ENCODE assay signal across 22 cellular contexts in the genomic region with DNA sequence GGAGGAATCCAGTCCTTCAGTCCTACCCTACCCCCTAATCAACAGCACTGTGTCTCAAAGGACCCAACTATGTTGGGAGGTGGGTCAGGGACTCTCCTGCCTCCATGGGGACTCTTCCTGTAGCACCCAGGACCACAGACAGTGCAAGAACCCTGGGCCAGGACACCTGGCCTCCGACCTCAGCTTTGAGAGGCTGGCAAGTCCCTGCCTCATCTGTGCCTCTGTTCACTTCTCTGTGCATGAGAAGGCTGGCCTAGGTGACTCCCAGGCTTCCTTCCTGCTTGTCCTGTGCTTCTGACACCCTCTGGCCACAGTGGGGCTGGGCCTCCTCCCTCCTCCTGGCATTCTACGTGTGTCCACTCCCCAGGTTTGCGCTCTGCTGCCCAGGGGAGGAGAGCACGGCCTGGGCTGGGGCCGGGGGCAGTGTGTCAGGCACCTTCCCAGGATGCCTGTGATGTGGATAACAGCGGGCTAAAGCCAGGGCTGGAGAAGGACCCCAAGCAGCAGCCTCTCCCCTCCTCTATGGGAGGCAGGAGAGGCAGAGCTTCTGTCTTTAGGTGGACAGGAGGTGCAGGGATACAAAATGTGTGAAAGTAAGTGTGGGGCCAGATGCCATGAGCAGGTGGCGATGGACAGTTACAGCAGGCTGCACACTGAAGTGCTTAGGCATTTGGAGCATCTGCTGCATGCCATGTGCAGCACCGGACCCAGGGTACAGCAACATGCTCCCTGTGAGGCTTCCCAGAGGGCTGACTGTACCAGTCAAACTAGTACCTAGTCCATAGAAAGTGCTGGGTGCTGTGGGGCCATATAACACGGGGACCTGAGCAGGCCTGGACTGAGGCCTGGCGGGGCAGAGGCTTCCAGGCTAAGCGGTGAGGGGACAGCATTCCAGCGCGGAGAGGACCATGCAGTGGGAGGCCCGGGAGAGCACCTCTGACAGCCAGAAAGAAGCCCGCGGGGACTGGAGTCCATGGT. TPM values are rescaled to one million over a fixed set of nuclear protein-coding genes. Genes with fewer than 3 reads are reported as not detected.
DNase-seq lines count a peak whose midpoint lies in the region; ATAC-seq lines count a peak whose summit lies in the region.
"Had no signal": no experiment of that assay in that cellular context is flagged by ENCODE, and none has a peak within 500 bp of the region (broad histone marks: within the 10 kb centered on the region; RNA-seq: fewer than 3 reads in every experiment).

No MANE protein-coding gene starts in this region.

- H3K27ac ChIP-seq in trophoblast cell (ENCODE audit: low read depth, low read length), result no peak overlapping the region
- H3K27ac ChIP-seq: 22Rv1, body of pancreas, coronary artery, SK-N-MC, upper lobe of left lung had no signal

- no peak overlapping the region for H2BK5ac ChIP-seq in trophoblast cell (ENCODE audit: low read depth, low read length, poor library complexity)

- no peak overlapping the region for H3K23ac ChIP-seq in trophoblast cell (ENCODE audit: low read length)

- DNase-seq in SHP77 (lab: John Stamatoyannopoulos, UW), result peak; percentile 20 to 48
- DNase-seq in SHP77 treated with DMSO at 0.1 percent for 48 hours (lab: John Stamatoyannopoulos, UW), result no peak
- peak; percentile 65 for DNase-seq in NCI-H1694 treated with DMSO at 0.1 percent for 48 hours (lab: John Stamatoyannopoulos, UW)
- peak; percentile 45 for DNase-seq in ecto neural progenitor cell (ENCODE audit: low spot score)
- peak in 1 of 2 donors; percentile 31 for DNase-seq in trophoblast cell
- no peak for DNase-seq in activated CD8-positive, alpha-beta memory T cell treated with anti-CD3 and anti-CD28 coated beads, Interleukin-2, amount 50 U/mL, for 48 hours
- no peak for DNase-seq in T-helper 9 cell
- DNase-seq: activated T-cell treated with anti-CD3 and anti-CD28 coated beads, Interleukin-2, amount 50 U/mL, for 1 hour; body of pancreas; DMS79; foreskin melanocyte; H9; naive thymus-derived CD4-positive, alpha-beta T cell; NCI-H1105 treated with DMSO at 0.1 percent for 48 hours; NCI-H226; stimulated activated naive CD8-positive, alpha-beta T cell treated with anti-CD3 and anti-CD28 coated beads, Interleukin-15, Interleukin-2, amounts not matched to agents 100 U/mL and 50 U/mL, for 24 hours; upper lobe of left lung had no signal

- H3K9ac ChIP-seq in trophoblast cell (ENCODE audit: low read length), result peak overlapping the region; percentile 21

- no peaks in the 10 kb centered on the region for H3K36me3 ChIP-seq in trophoblast cell (ENCODE audit: control insufficient read depth in 1 of 2, insufficient read depth in 2 of 2, low read length in 2 of 2)
- H3K36me3 ChIP-seq: BLaER1 treated with 17β-estradiol and CSF1 and Interleukin-3, amounts not matched to agents 10 nM and 100 nM; upper lobe of left lung had no signal

- H2BK120ac ChIP-seq in trophoblast cell (ENCODE audit: insufficient read depth, low read length, poor library complexity), result no peak overlapping the region

- H3K79me1 ChIP-seq in trophoblast cell (ENCODE audit: low read length), result no peaks in the 10 kb centered on the region

- WGBS in trophoblast cell (ENCODE audit: extremely low coverage, insufficient coverage, insufficient read length), result no CpG with 5 or more reads among the region's 16 CpGs

- H3K79me2 ChIP-seq in trophoblast cell (ENCODE audit: control insufficient read depth, insufficient read depth, low read length, poor library complexity), result no peaks in the 10 kb centered on the region

- no peak overlapping the region for H2AFZ ChIP-seq in trophoblast cell (ENCODE audit: insufficient read depth, low read length, poor library complexity)

- H3K27me3 ChIP-seq in trophoblast cell (ENCODE audit: insufficient read depth, low read length), result no peaks in the 10 kb centered on the region
- H3K27me3 ChIP-seq: BLaER1 treated with 17β-estradiol and CSF1 and Interleukin-3, amounts not matched to agents 10 nM and 100 nM; body of pancreas; upper lobe of left lung had no signal

- peaks cover 6% of the 10 kb centered on the region for H3K9me3 ChIP-seq in trophoblast cell (ENCODE audit: insufficient read depth, low read depth, low read length)
- H3K9me3 ChIP-seq: BLaER1 treated with 17β-estradiol and CSF1 and Interleukin-3, amounts not matched to agents 10 nM and 100 nM; body of pancreas; upper lobe of left lung had no signal

- no peak overlapping the region for H4K91ac ChIP-seq in trophoblast cell (ENCODE audit: low read depth, low read length)

- no peak overlapping the region for H3K4me2 ChIP-seq in trophoblast cell (ENCODE audit: low read length)
- H3K4me2 ChIP-seq: BLaER1 treated with 17β-estradiol and CSF1 and Interleukin-3, amounts not matched to agents 10 nM and 100 nM had no signal

- H2BK12ac ChIP-seq in trophoblast cell (ENCODE audit: low read length), result no peak overlapping the region

- H3K4ac ChIP-seq in trophoblast cell (ENCODE audit: low read depth, low read length), result no peak overlapping the region

- H4K8ac ChIP-seq in trophoblast cell (ENCODE audit: low read depth, low read length), result no peak overlapping the region

- H2AK5ac ChIP-seq in trophoblast cell (ENCODE audit: low read length), result no peak overlapping the region

- no peak overlapping the region for H4K12ac ChIP-seq in trophoblast cell (ENCODE audit: low read depth, low read length)

- H3K14ac ChIP-seq in trophoblast cell (ENCODE audit: low read length), result no peak overlapping the region

- H3K18ac ChIP-seq in trophoblast cell (ENCODE audit: low read length), result no peak overlapping the region

- no peak for ATAC-seq in HG02870 (IDR thresholded peaks at IDR 0.05; ENCODE audit: unreplicated experiment)
- ATAC-seq: naive thymus-derived CD4-positive, alpha-beta T cell; stimulated activated naive CD8-positive, alpha-beta T cell treated with anti-CD3 and anti-CD28 coated beads, Interleukin-15, Interleukin-2, amounts not matched to agents 100 U/mL and 50 U/mL, for 24 hours had no signal

- H3K4me3 ChIP-seq in trophoblast cell (ENCODE audit: low read depth, low read length), result no peak overlapping the region
- H3K4me3 ChIP-seq: BLaER1 treated with 17β-estradiol and CSF1 and Interleukin-3, amounts not matched to agents 10 nM and 100 nM; body of pancreas; coronary artery; SK-N-MC; upper lobe of left lung had no signal

- peaks cover 2 to 4% of the 10 kb centered on the region in 2 experiments for H3K4me1 ChIP-seq in trophoblast cell (ENCODE audit: control insufficient read depth in 1 of 2, insufficient read depth in 2 of 2, low read length in 2 of 2)
- H3K4me1 ChIP-seq: body of pancreas, upper lobe of left lung had no signal

RNA-seq across cellular contexts. Expression of a gene that starts 30.2 kb away (rescaled TPM):
- polyA plus RNA-seq in trophoblast cell (2013), result 0.14 and 0.18 TPM in 2 replicates
- polyA plus RNA-seq: naive thymus-derived CD4-positive, alpha-beta T cell had no signal

Comparison
In these comparisons a context has a peak if more than half of its experiments do, and no peak if none do; other contexts are left out.
1. DNase-seq: peak in SHP77 (2 of 2), NCI-H1694 treated with DMSO at 0.1 percent for 48 hours (single experiment) and ecto neural progenitor cell (single experiment); none in SHP77 treated with DMSO at 0.1 percent for 48 hours (single experiment), activated CD8-positive, alpha-beta memory T cell treated with anti-CD3 and anti-CD28 coated beads, Interleukin-2, amount 50 U/mL, for 48 hours (single experiment) and T-helper 9 cell (single experiment).